ENCODE assay signal across 15 cellular contexts in the genomic region with DNA sequence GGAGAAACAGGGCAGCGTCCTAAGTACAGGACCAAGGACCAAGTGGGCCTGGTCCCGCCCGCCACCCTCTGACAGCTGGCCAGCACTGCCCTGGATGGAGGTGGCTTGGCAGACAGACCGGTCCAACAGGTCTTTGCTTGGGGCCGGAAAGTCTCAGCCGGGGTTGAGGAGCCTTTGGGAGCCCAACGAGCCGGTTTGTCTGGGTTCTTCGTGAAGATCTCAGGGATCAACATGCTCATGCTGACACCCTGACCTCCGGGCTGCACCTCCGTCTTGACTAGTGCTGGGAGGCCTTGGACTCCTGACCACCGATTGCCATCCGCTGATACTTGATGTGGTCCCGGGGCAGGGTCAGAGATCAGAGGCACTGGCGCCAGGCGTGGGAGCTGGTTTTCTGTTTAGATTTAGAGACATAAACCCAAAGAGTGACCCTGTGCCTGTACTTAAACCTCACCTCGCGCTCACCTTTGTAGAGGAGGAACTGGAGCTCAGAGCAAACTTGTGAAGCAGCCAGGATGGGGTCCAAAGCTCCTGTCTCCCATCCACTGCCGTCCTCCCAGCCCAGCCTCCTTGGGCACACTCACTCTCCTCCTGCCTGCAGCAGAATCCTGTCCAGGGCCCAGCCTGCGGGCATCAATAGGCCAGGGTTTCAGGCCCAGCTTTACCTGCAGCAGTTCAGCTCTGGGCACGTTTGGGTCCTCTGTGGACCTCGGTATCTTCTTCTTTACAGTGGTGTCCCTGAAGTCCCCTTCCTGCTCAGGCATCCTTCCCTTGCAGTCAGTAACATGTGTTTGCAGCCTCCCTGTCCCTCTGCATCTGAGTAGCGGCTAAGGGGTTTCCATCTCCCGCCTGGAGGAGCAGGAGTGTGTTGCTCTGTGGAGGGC.
A peak's percentile ranks its signal among the peaks of the same experiment; 100 is the strongest.
DNase-seq lines count a peak whose midpoint lies in the region; ATAC-seq and TF ChIP-seq lines count a peak whose summit lies in the region.
"Had no signal": no experiment of that assay in that cellular context is flagged by ENCODE, and none has a peak within 500 bp of the region (broad histone marks: within the 10 kb centered on the region; RNA-seq: fewer than 3 reads in every experiment).

No MANE protein-coding gene starts in this region.

- H3K4me3 Mint-ChIP-seq in effector memory CD8-positive, alpha-beta T cell: no peak overlapping the region
- H3K4me3 Mint-ChIP-seq: activated T-cell treated with anti-CD3 and anti-CD28 coated beads, Interleukin-2, amount 50 U/mL, for 72 hours; naive thymus-derived CD8-positive, alpha-beta T cell had no signal

- 65 to 69% methylated on average over 15 to 24 of the region's 24 CpGs for WGBS in thyroid gland, 2 donors

- TF ChIP-seq POLR2A in thyroid gland (IDR thresholded peaks at IDR 0.05): no peak

- H3K36me3 ChIP-seq in left lung (no peaks in the 10 kb centered on the region), thyroid gland (no peaks in the 10 kb centered on the region)

- peaks cover 23% of the 10 kb centered on the region for H3K36me3 Mint-ChIP-seq in effector memory CD8-positive, alpha-beta T cell (ENCODE audit: insufficient read depth)
- H3K36me3 Mint-ChIP-seq: naive thymus-derived CD8-positive, alpha-beta T cell had no signal

- H3K27ac ChIP-seq in VCaP (peak overlapping the region; percentile 82), left lung (no peak overlapping the region), thyroid gland (peak overlapping the region; percentile 53 to 71 (median 59))

- intact Hi-C loops in left lung (cut with DNase I) (no loop called here), thyroid gland (cut with DNase I) (no loop called here)

- peaks cover 6 to 9% of the 10 kb centered on the region in 2 donors for H3K9me3 Mint-ChIP-seq in effector memory CD8-positive, alpha-beta T cell

- H3K27ac Mint-ChIP-seq in effector memory CD8-positive, alpha-beta T cell: peak overlapping the region in 1 of 2 donors; percentile 81
- H3K27ac Mint-ChIP-seq: activated T-cell treated with anti-CD3 and anti-CD28 coated beads, Interleukin-2, amount 50 U/mL, for 72 hours had no signal

- peaks cover 0 to 5% of the 10 kb centered on the region in 2 donors for H3K27me3 Mint-ChIP-seq in effector memory CD8-positive, alpha-beta T cell

- peak; percentile 57 for ATAC-seq in left lung
- no peak for ATAC-seq in HG03095 (IDR thresholded peaks at IDR 0.05; ENCODE audit: unreplicated experiment)
- ATAC-seq in effector memory CD8-positive, alpha-beta T cell (replicated peaks): no peak
- ATAC-seq: activated T-cell treated with anti-CD3 and anti-CD28 coated beads, Interleukin-2, amount 50 U/mL, for 72 hours; naive thymus-derived CD8-positive, alpha-beta T cell had no signal

- H3K9me3 ChIP-seq in left lung (no peaks in the 10 kb centered on the region), thyroid gland (no peaks in the 10 kb centered on the region)

- H3K4me1 ChIP-seq in left lung: peaks cover 24 to 54% of the 10 kb centered on the region in 2 donors
- peaks cover 34 to 58% of the 10 kb centered on the region in 2 donors for H3K4me1 ChIP-seq in thyroid gland

- H3K4me3 ChIP-seq in left lung (no peak overlapping the region), thyroid gland (replicated peaks in 1 of 3) (no peak overlapping the region)

- no peak for TF ChIP-seq CTCF in VCaP (conservative IDR thresholded peaks at IDR 0.05)
- no peak for TF ChIP-seq CTCF in left lung (IDR thresholded peaks at IDR 0.05)
- peak in 2 of 6 experiments; percentile 26 to 42 for TF ChIP-seq CTCF in thyroid gland (IDR thresholded peaks at IDR 0.05)

- DNase-seq in DMS153 (lab: John Stamatoyannopoulos, UW): peak; percentile 34
- DNase-seq in DMS153 treated with DMSO at 0.1 percent for 48 hours (lab: John Stamatoyannopoulos, UW; ENCODE audit: unreplicated experiment): no peak
- peak; percentile 89 for DNase-seq in left lung
- DNase-seq in thyroid gland: peak; percentile 98 to 99
- no peak for DNase-seq in effector memory CD8-positive, alpha-beta T cell
- no peak for DNase-seq in UCSD-AML1 (lab: John Stamatoyannopoulos, UW; ENCODE audit: unreplicated experiment)
- DNase-seq: 8988T; activated CD4-positive, alpha-beta T cell treated with anti-CD3 and anti-CD28 coated beads for 48 hours; activated T-cell treated with anti-CD3 and anti-CD28 coated beads, Interleukin-2, amount 50 U/mL, for 72 hours; foreskin melanocyte; naive thymus-derived CD8-positive, alpha-beta T cell; NCI-H2107; T-helper 1 cell had no signal

- peaks cover 10 to 22% of the 10 kb centered on the region in 2 donors for H3K4me1 Mint-ChIP-seq in effector memory CD8-positive, alpha-beta T cell (ENCODE audit: low read depth in 2 of 2)

- H3K27me3 ChIP-seq in left lung (no peaks in the 10 kb centered on the region), thyroid gland (no peaks in the 10 kb centered on the region)

Comparison
In these comparisons a context has a peak if more than half of its experiments do, and no peak if none do; other contexts are left out.
1. DNase-seq: peak in DMS153 (single experiment), left lung (2 of 2) and thyroid gland (2 of 2); none in DMS153 treated with DMSO at 0.1 percent for 48 hours (single experiment), effector memory CD8-positive, alpha-beta T cell (0 of 3) and UCSD-AML1 (single experiment).
2. H3K27ac ChIP-seq: peak in VCaP (single experiment) and thyroid gland (3 of 3); none in left lung (0 of 2).